Comparison of ENCODE assay signal across 8 cellular contexts in the genomic region with DNA sequence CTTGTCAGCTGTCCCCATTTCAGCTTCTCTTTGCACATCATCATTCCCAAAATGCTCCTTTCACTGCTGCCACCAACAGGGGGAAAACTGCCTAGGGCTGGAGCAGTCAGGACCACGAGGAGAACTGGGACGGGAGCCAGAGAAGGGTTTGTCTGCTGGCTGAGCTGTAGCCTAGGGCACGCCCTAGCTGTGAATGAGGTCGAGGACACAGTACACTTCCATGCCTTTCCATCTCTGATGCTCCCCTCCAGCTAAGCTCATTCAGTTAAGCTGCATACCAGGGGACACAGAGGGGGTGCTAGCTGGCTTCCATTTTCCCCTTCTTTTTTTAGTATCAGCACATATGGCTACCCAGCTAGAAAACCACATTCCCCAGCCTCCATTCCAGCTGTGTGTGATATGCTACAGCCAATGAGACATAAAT.
A peak's percentile ranks its signal among the peaks of the same experiment; 100 is the strongest.
DNase-seq lines count a peak whose midpoint lies in the region; ATAC-seq and TF ChIP-seq lines count a peak whose summit lies in the region.

No MANE protein-coding gene starts in this region.

- H3K9me3 ChIP-seq in endodermal cell (ENCODE audit: control insufficient read depth, low read length) = no peaks in the 10 kb centered on the region

- peak; percentile 95 for DNase-seq in DMS 273 (lab: John Stamatoyannopoulos, UW; ENCODE audit: unreplicated experiment)
- peak; percentile 68 for DNase-seq in NCI-H82 (lab: John Stamatoyannopoulos, UW)
- DNase-seq in endodermal cell = peak; percentile 72
- DNase-seq in mucosa of gallbladder (ENCODE audit: low spot score) = peak; percentile 50
- DNase-seq in HK-2 (ENCODE audit: unreplicated experiment) = no peak

- H3K27me3 ChIP-seq in endodermal cell (ENCODE audit: control insufficient read depth, insufficient read depth, low read length, poor library complexity, severe bottlenecking) = no peaks in the 10 kb centered on the region

- no peaks in the 10 kb centered on the region for H3K4me1 ChIP-seq in endodermal cell (ENCODE audit: control insufficient read depth, insufficient read depth, low read length)

- TF ChIP-seq CTCF in endodermal cell (conservative IDR thresholded peaks at IDR 0.05) = peak; percentile 59

- no peak overlapping the region for H3K4me3 ChIP-seq in endodermal cell (ENCODE audit: low read length)

- 56 to 60% methylated on average over 3 to 4 of the region's 4 CpGs for WGBS in endodermal cell (ENCODE audit: insufficient coverage in 1 of 2, insufficient read length in 1 of 2), 2 experiments

- no peak overlapping the region for H3K27ac ChIP-seq in endodermal cell (ENCODE audit: low read depth, low read length)

- no peak overlapping the region for H3K9ac ChIP-seq in endodermal cell (ENCODE audit: extremely low read depth, low read length, poor library complexity, severe bottlenecking)

- H3K27ac Mint-ChIP-seq in endodermal cell = no peak overlapping the region

- H3K36me3 ChIP-seq in endodermal cell (ENCODE audit: control insufficient read depth, insufficient read depth, low read length) = no peaks in the 10 kb centered on the region

- no peaks in the 10 kb centered on the region for H3K36me3 Mint-ChIP-seq in endodermal cell (ENCODE audit: low read depth)

- no peaks in the 10 kb centered on the region for H3K4me1 Mint-ChIP-seq in endodermal cell

- ATAC-seq in HG02759 (IDR thresholded peaks at IDR 0.05; ENCODE audit: unreplicated experiment) (no peak), HG03196 (IDR thresholded peaks at IDR 0.05; ENCODE audit: unreplicated experiment) (no peak), HG03521 (IDR thresholded peaks at IDR 0.05; ENCODE audit: unreplicated experiment) (no peak)

- H3K27me3 Mint-ChIP-seq in endodermal cell (ENCODE audit: insufficient read depth) = no peaks in the 10 kb centered on the region

- H3K9me3 Mint-ChIP-seq in endodermal cell = no peaks in the 10 kb centered on the region

- H3K4me3 Mint-ChIP-seq in endodermal cell = no peak overlapping the region
